8 cellular contexts compared by ENCODE assay signal in the genomic region with DNA sequence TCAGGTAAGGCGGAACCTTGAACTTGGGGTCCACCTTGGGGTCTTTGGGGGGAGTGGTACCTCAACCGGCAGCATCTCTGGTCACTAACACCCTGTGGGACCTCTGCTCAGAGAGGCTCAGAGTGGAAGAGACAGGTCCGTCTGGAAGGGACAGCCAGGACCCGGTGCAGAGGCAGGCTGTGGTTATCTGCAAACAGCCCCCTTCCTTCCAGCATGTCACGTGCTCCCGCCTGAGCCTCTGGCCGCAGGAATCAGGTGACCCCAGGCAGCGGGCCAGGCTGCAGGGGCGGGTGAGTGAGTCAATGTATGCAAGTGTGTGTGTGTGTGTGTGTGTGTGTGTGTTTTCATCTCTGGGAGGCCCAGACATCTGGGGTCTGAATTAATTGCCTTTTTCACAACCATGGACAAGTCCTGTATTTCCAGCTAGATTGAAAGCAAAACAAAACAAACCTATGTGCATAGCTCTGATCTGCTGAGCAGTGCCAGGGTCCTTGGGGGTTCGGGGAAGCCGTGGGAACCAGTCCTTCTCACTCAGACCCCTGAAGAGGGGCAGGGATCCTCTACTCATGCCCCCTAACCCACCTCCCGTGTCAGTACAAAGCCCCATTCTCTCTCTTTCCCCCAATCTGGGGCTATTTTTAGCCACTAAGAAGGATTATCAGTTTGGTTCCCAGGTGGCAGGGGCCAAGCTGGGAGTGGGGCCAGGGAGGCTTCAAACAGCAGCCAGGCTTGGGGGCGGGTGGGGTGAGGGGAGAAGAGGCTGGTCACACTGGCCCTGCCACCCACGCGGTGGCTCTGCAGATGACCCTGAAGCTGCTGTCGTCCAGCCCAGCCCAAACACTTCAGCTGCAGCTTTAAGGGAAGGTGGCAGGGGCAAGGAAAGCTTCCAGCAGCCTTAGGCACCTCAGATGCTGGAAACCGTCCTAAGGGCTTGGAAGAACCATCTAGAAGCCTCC. TPM values are rescaled to one million over a fixed set of nuclear protein-coding genes. Genes with fewer than 3 reads are reported as not detected.
A peak's percentile ranks its signal among the peaks of the same experiment; 100 is the strongest.
DNase-seq lines count a peak whose midpoint lies in the region; ATAC-seq and TF ChIP-seq lines count a peak whose summit lies in the region.

No MANE protein-coding gene starts in this region.

- POLR2A ChIA-PET in activated CD4-positive, alpha-beta memory T cell treated with anti-CD3 and anti-CD28 coated beads for 36 hours (lab: Charles Lee): no interaction called here

- H3K9me3 Mint-ChIP-seq in activated CD4-positive, alpha-beta memory T cell treated with anti-CD3 and anti-CD28 coated beads for 36 hours: peaks cover 21% of the 10 kb centered on the region

- peaks cover 19% of the 10 kb centered on the region for H3K36me3 Mint-ChIP-seq in activated CD4-positive, alpha-beta memory T cell treated with anti-CD3 and anti-CD28 coated beads for 36 hours

- no peaks in the 10 kb centered on the region for H3K27me3 ChIP-seq in BLaER1 treated with 17β-estradiol and CSF1 and Interleukin-3, amounts not matched to agents 10 nM and 100 nM
- H3K27me3 ChIP-seq in lower lobe of right lung (ENCODE audit: low read depth): no peaks in the 10 kb centered on the region

- no peak for TF ChIP-seq CTCF in lower lobe of right lung (IDR thresholded peaks at IDR 0.05)

- H4K20me1 ChIP-seq in BLaER1 treated with 17β-estradiol and CSF1 and Interleukin-3, amounts not matched to agents 10 nM and 100 nM: peaks cover 0 to 8% (median 3%) of the 10 kb centered on the region in 11 experiments; a peak in 7 of 22 replicates

- peak overlapping the region; percentile 52 to 97 (median 86) for H3K4me2 ChIP-seq in BLaER1 treated with 17β-estradiol and CSF1 and Interleukin-3, amounts not matched to agents 10 nM and 100 nM

- ATAC-seq in GM21423 (IDR thresholded peaks at IDR 0.05; ENCODE audit: unreplicated experiment) (peak; percentile 89), lower lobe of right lung (peak; percentile 86 to 91), HG03025 (IDR thresholded peaks at IDR 0.05; ENCODE audit: low FRiP score, unreplicated experiment) (no peak)

- peak overlapping the region; percentile 10 for H3K27ac Mint-ChIP-seq in activated CD4-positive, alpha-beta memory T cell treated with anti-CD3 and anti-CD28 coated beads for 36 hours

- DNase-seq in NCI-H2029 (lab: John Stamatoyannopoulos, UW) (peak; percentile 90), lower lobe of right lung (peak; percentile 91)
- peak; percentile 76 for DNase-seq in activated CD4-positive, alpha-beta memory T cell treated with anti-CD3 and anti-CD28 coated beads for 36 hours
- DNase-seq in effector CD4-positive, alpha-beta T cell: peak; percentile 4
- DNase-seq in stimulated activated CD8-positive, alpha-beta memory T cell treated with anti-CD3 and anti-CD28 coated beads, Interleukin-12 subunit alpha, Interleukin-12 subunit beta, amount 100 ng/mL, for 24 hours (ENCODE audit: extremely low read depth): peak; percentile 22

- CTCF ChIA-PET in activated CD4-positive, alpha-beta memory T cell treated with anti-CD3 and anti-CD28 coated beads for 36 hours (lab: Charles Lee): interaction anchor here (0.6 to 0.9 kb wide), 3 partner anchors 22 to 748 kb away, joined by 3 to 7 read pairs (median 3); no protein-coding TSS in a partner anchor

- peaks cover 12 to 24% (median 18%) of the 10 kb centered on the region in 11 experiments for H3K9me3 ChIP-seq in BLaER1 treated with 17β-estradiol and CSF1 and Interleukin-3, amounts not matched to agents 10 nM and 100 nM (replicated peaks in 1 of 11)
- H3K9me3 ChIP-seq in lower lobe of right lung: peaks cover 5% of the 10 kb centered on the region

- peaks cover 12% of the 10 kb centered on the region for H3K4me1 Mint-ChIP-seq in activated CD4-positive, alpha-beta memory T cell treated with anti-CD3 and anti-CD28 coated beads for 36 hours (ENCODE audit: low read depth)

- peaks cover 5 to 30% (median 15%) of the 10 kb centered on the region in 11 experiments; a peak in 21 of 22 replicates for H3K36me3 ChIP-seq in BLaER1 treated with 17β-estradiol and CSF1 and Interleukin-3, amounts not matched to agents 10 nM and 100 nM
- H3K36me3 ChIP-seq in lower lobe of right lung: no peaks in the 10 kb centered on the region

- no peaks in the 10 kb centered on the region for H3K27me3 Mint-ChIP-seq in activated CD4-positive, alpha-beta memory T cell treated with anti-CD3 and anti-CD28 coated beads for 36 hours

- peak overlapping the region; percentile 23 for H3K4me3 Mint-ChIP-seq in activated CD4-positive, alpha-beta memory T cell treated with anti-CD3 and anti-CD28 coated beads for 36 hours

- H3K9ac ChIP-seq in BLaER1 treated with 17β-estradiol and CSF1 and Interleukin-3, amounts not matched to agents 10 nM and 100 nM: peak overlapping the region; percentile 47 to 73 (median 66); a peak in 18 of 22 replicates

- peaks cover 43 to 80% (median 62%) of the 10 kb centered on the region in 10 experiments for H3K4me1 ChIP-seq in BLaER1 treated with 17β-estradiol and CSF1 and Interleukin-3, amounts not matched to agents 10 nM and 100 nM
- peaks cover 22% of the 10 kb centered on the region for H3K4me1 ChIP-seq in lower lobe of right lung

- H3K27ac ChIP-seq in BLaER1 treated with 17β-estradiol and CSF1 and Interleukin-3, amounts not matched to agents 10 nM and 100 nM: peak overlapping the region in 10 of 11 experiments; percentile 55 to 78 (median 67); a peak in 20 of 22 replicates
- peak overlapping the region; percentile 61 for H3K27ac ChIP-seq in lower lobe of right lung

- H3K4me3 ChIP-seq in BLaER1 treated with 17β-estradiol and CSF1 and Interleukin-3, amounts not matched to agents 10 nM and 100 nM: peak overlapping the region in 6 of 10 experiments; percentile 6 to 47 (median 16); a peak in 7 of 20 replicates
- peak overlapping the region; percentile 27 for H3K4me3 ChIP-seq in lower lobe of right lung

- intact Hi-C loops in activated CD4-positive, alpha-beta memory T cell treated with anti-CD3 and anti-CD28 coated beads for 36 hours (cut with micrococcal nuclease): no loop called here
- intact Hi-C loops in lower lobe of right lung (cut with DNase I): no loop called here

RNA-seq across cellular contexts. Expression of gene CERS4, which starts 31.4 kb away (rescaled TPM):
- 10 to 100 TPM; 24.3 to 25.1 TPM for total RNA-seq in activated CD4-positive, alpha-beta memory T cell treated with anti-CD3 and anti-CD28 coated beads for 36 hours
- total RNA-seq in lower lobe of right lung: 60.6 TPM

Comparison
In these comparisons a context has a peak if more than half of its experiments do, and no peak if none do; other contexts are left out.
1. DNase-seq: peak in every context shown above with its lines; median percentile 91 in lower lobe of right lung; 90 in NCI-H2029; 76 in activated CD4-positive, alpha-beta memory T cell treated with anti-CD3 and anti-CD28 coated beads for 36 hours; 22 in stimulated activated CD8-positive, alpha-beta memory T cell treated with anti-CD3 and anti-CD28 coated beads, Interleukin-12 subunit alpha, Interleukin-12 subunit beta, amount 100 ng/mL, for 24 hours; 4 in effector CD4-positive, alpha-beta T cell.